11 cellular contexts compared by ENCODE assay signal in genomic region chr1:172637522-172637921, GRCh38. TPM values are rescaled to one million over a fixed set of nuclear protein-coding genes. Genes with fewer than 3 reads are reported as not detected.
DNase-seq lines count a peak whose midpoint lies in the region; TF ChIP-seq lines count a peak whose summit lies in the region.
"Had no signal": no experiment of that assay in that cellular context is flagged by ENCODE, and none has a peak within 500 bp of the region (broad histone marks: within the 10 kb centered on the region; RNA-seq: fewer than 3 reads in every experiment).

No MANE protein-coding gene starts in this region.

- peaks cover 16% of the 10 kb centered on the region for H3K27me3 Mint-ChIP-seq in activated CD4-positive, alpha-beta memory T cell treated with anti-CD3 and anti-CD28 coated beads for 36 hours
- H3K27me3 Mint-ChIP-seq in activated CD4-positive, alpha-beta memory T cell treated with anti-CD3 and anti-CD28 coated beads, Interleukin-2, amount 10 ng/mL, durations not matched to agents 7 days and 5 days, result peaks cover 47% of the 10 kb centered on the region
- H3K27me3 Mint-ChIP-seq in T-helper 2 cell treated with Interferon-gamma antibody and Interleukin-4, amounts not matched to agents 5 μg/mL and 100 μg/mL, for 36 hours (ENCODE audit: low read depth), result peaks cover 22% of the 10 kb centered on the region
- H3K27me3 Mint-ChIP-seq: B cell; dendritic cell treated with granulocyte-macrophage colony-stimulating factor and Interleukin-4, amounts not matched to agents 40 ng/mL and 50 ng/mL, for 4 days had no signal

- no peaks in the 10 kb centered on the region for H3K27me3 ChIP-seq in H7 (ENCODE audit: control insufficient read depth, insufficient read depth, low read length)

- H3K4me3 Mint-ChIP-seq in activated CD4-positive, alpha-beta memory T cell treated with anti-CD3 and anti-CD28 coated beads for 36 hours, result no peak overlapping the region
- H3K4me3 Mint-ChIP-seq in activated CD4-positive, alpha-beta memory T cell treated with anti-CD3 and anti-CD28 coated beads, Interleukin-2, amount 10 ng/mL, durations not matched to agents 7 days and 5 days, result no peak overlapping the region
- no peak overlapping the region for H3K4me3 Mint-ChIP-seq in T-helper 2 cell treated with Interferon-gamma antibody and Interleukin-4, amounts not matched to agents 5 μg/mL and 100 μg/mL, for 36 hours
- H3K4me3 Mint-ChIP-seq: B cell; dendritic cell treated with granulocyte-macrophage colony-stimulating factor and Interleukin-4, amounts not matched to agents 40 ng/mL and 50 ng/mL, for 4 days had no signal

- peaks cover 58% of the 10 kb centered on the region for H3K4me1 Mint-ChIP-seq in activated CD4-positive, alpha-beta memory T cell treated with anti-CD3 and anti-CD28 coated beads for 36 hours (ENCODE audit: low read depth)
- H3K4me1 Mint-ChIP-seq in activated CD4-positive, alpha-beta memory T cell treated with anti-CD3 and anti-CD28 coated beads, Interleukin-2, amount 10 ng/mL, durations not matched to agents 7 days and 5 days, result peaks cover 50% of the 10 kb centered on the region
- H3K4me1 Mint-ChIP-seq in T-helper 2 cell treated with Interferon-gamma antibody and Interleukin-4, amounts not matched to agents 5 μg/mL and 100 μg/mL, for 36 hours (ENCODE audit: low read depth), result peaks cover 47% of the 10 kb centered on the region

- H3K27ac Mint-ChIP-seq in activated CD4-positive, alpha-beta memory T cell treated with anti-CD3 and anti-CD28 coated beads for 36 hours, result peak overlapping the region; percentile 65
- H3K27ac Mint-ChIP-seq in activated CD4-positive, alpha-beta memory T cell treated with anti-CD3 and anti-CD28 coated beads, Interleukin-2, amount 10 ng/mL, durations not matched to agents 7 days and 5 days, result no peak overlapping the region
- H3K27ac Mint-ChIP-seq in T-helper 2 cell treated with Interferon-gamma antibody and Interleukin-4, amounts not matched to agents 5 μg/mL and 100 μg/mL, for 36 hours, result no peak overlapping the region
- H3K27ac Mint-ChIP-seq: B cell; dendritic cell treated with granulocyte-macrophage colony-stimulating factor and Interleukin-4, amounts not matched to agents 40 ng/mL and 50 ng/mL, for 4 days had no signal

- CTCF ChIA-PET in activated CD4-positive, alpha-beta memory T cell treated with anti-CD3 and anti-CD28 coated beads for 36 hours (lab: Charles Lee), result interaction anchor here (1.0 to 12.1 kb wide), 6 partner anchors 22 to 105 kb away, joined by 3 to 78 read pairs (median 3); partner anchors contain the start of gene FASLG
- CTCF ChIA-PET in activated CD4-positive, alpha-beta memory T cell treated with anti-CD3 and anti-CD28 coated beads, Interleukin-2, amount 10 ng/mL, durations not matched to agents 7 days and 5 days (lab: Charles Lee), result interaction anchor here (0.6 to 3.1 kb wide), 3 partner anchors 23 to 82 kb away, joined by 3 to 15 read pairs (median 7); no protein-coding TSS in a partner anchor

- peaks cover 18% of the 10 kb centered on the region for H3K9me3 Mint-ChIP-seq in activated CD4-positive, alpha-beta memory T cell treated with anti-CD3 and anti-CD28 coated beads for 36 hours
- peaks cover 7% of the 10 kb centered on the region for H3K9me3 Mint-ChIP-seq in activated CD4-positive, alpha-beta memory T cell treated with anti-CD3 and anti-CD28 coated beads, Interleukin-2, amount 10 ng/mL, durations not matched to agents 7 days and 5 days
- peaks cover 5% of the 10 kb centered on the region for H3K9me3 Mint-ChIP-seq in T-helper 2 cell treated with Interferon-gamma antibody and Interleukin-4, amounts not matched to agents 5 μg/mL and 100 μg/mL, for 36 hours

- peaks cover 8% of the 10 kb centered on the region for H3K36me3 Mint-ChIP-seq in activated CD4-positive, alpha-beta memory T cell treated with anti-CD3 and anti-CD28 coated beads for 36 hours
- peaks cover 4% of the 10 kb centered on the region for H3K36me3 Mint-ChIP-seq in activated CD4-positive, alpha-beta memory T cell treated with anti-CD3 and anti-CD28 coated beads, Interleukin-2, amount 10 ng/mL, durations not matched to agents 7 days and 5 days (ENCODE audit: low read depth)
- peaks cover 1% of the 10 kb centered on the region for H3K36me3 Mint-ChIP-seq in T-helper 2 cell treated with Interferon-gamma antibody and Interleukin-4, amounts not matched to agents 5 μg/mL and 100 μg/mL, for 36 hours (ENCODE audit: low read depth)

- H3K4me3 ChIP-seq in H7 (ENCODE audit: insufficient read depth, low read depth, low read length), result no peak overlapping the region

- POLR2A ChIA-PET in activated CD4-positive, alpha-beta memory T cell treated with anti-CD3 and anti-CD28 coated beads for 36 hours (lab: Charles Lee), result interaction anchor here (0.7 to 4.3 kb wide), 6 partner anchors 10 to 71 kb away, joined by 3 to 51 read pairs (median 6); partner anchors contain the start of gene FASLG
- POLR2A ChIA-PET in activated CD4-positive, alpha-beta memory T cell treated with anti-CD3 and anti-CD28 coated beads, Interleukin-2, amount 10 ng/mL, durations not matched to agents 7 days and 5 days (lab: Charles Lee), result interaction anchor here (1.0 to 3.1 kb wide), 3 partner anchors 33 to 62 kb away, joined by 3 to 10 read pairs (median 3); no protein-coding TSS in a partner anchor

- peak; percentile 18 for TF ChIP-seq POLR2A in erythroblast (IDR thresholded peaks at IDR 0.05; ENCODE audit: low read length)

- no peaks in the 10 kb centered on the region for H3K36me3 ChIP-seq in H7 (replicated peaks; ENCODE audit: control insufficient read depth, insufficient read depth, low read length)

- peak; percentile 56 for DNase-seq in activated CD4-positive, alpha-beta memory T cell treated with anti-CD3 and anti-CD28 coated beads for 36 hours
- no peak for DNase-seq in activated CD4-positive, alpha-beta memory T cell treated with anti-CD3 and anti-CD28 coated beads, Interleukin-2, amount 10 ng/mL, durations not matched to agents 7 days and 5 days
- peak; percentile 66 for DNase-seq in T-helper 2 cell treated with Interferon-gamma antibody and Interleukin-4, amounts not matched to agents 5 μg/mL and 100 μg/mL, for 36 hours (ENCODE audit: low spot score)
- DNase-seq in erythroblast (lab: John Stamatoyannopoulos, UW) (no peak), DMS 273 (lab: John Stamatoyannopoulos, UW; ENCODE audit: unreplicated experiment) (no peak), H7 (no peak), NCI-H446 (lab: John Stamatoyannopoulos, UW) (no peak)
- DNase-seq in stimulated activated CD4-positive, alpha-beta T cell treated with anti-CD3 and anti-CD28 coated beads, Interleukin-15, amount 100 ng/mL, for 48 hours (ENCODE audit: low read depth in 2 of 2), result peak; percentile 22 to 41
- DNase-seq: NCI-H187 had no signal

- intact Hi-C loops in activated CD4-positive, alpha-beta memory T cell treated with anti-CD3 and anti-CD28 coated beads for 36 hours (cut with micrococcal nuclease), result loop anchor here (1.0 kb wide), 1 partner anchor 8 kb away; no protein-coding TSS in a partner anchor

RNA-seq across cellular contexts. Expression of gene FASLG, which starts 21.4 kb away (rescaled TPM):
- total RNA-seq in activated CD4-positive, alpha-beta memory T cell treated with anti-CD3 and anti-CD28 coated beads for 36 hours, result 1 to 10 TPM; 8.2 to 8.6 TPM
- 1 to 10 TPM; 3.6 to 3.9 TPM for total RNA-seq in activated CD4-positive, alpha-beta memory T cell treated with anti-CD3 and anti-CD28 coated beads, Interleukin-2, amount 10 ng/mL, durations not matched to agents 7 days and 5 days
- not detected in 2 replicates for total RNA-seq in H7 (2014; rRNA removed; shearing (Covaris generic))

Comparison
In these comparisons a context has a peak if more than half of its experiments do, and no peak if none do; other contexts are left out.
1. DNase-seq: peak in activated CD4-positive, alpha-beta memory T cell treated with anti-CD3 and anti-CD28 coated beads for 36 hours (single experiment), T-helper 2 cell treated with Interferon-gamma antibody and Interleukin-4, amounts not matched to agents 5 μg/mL and 100 μg/mL, for 36 hours (single experiment) and stimulated activated CD4-positive, alpha-beta T cell treated with anti-CD3 and anti-CD28 coated beads, Interleukin-15, amount 100 ng/mL, for 48 hours (2 of 2); none in activated CD4-positive, alpha-beta memory T cell treated with anti-CD3 and anti-CD28 coated beads, Interleukin-2, amount 10 ng/mL, durations not matched to agents 7 days and 5 days (single experiment), erythroblast (0 of 2), DMS 273 (single experiment), H7 (single experiment) and NCI-H446 (0 of 2).